Comparison of ENCODE assay signal across 8 cellular contexts in the genomic region with DNA sequence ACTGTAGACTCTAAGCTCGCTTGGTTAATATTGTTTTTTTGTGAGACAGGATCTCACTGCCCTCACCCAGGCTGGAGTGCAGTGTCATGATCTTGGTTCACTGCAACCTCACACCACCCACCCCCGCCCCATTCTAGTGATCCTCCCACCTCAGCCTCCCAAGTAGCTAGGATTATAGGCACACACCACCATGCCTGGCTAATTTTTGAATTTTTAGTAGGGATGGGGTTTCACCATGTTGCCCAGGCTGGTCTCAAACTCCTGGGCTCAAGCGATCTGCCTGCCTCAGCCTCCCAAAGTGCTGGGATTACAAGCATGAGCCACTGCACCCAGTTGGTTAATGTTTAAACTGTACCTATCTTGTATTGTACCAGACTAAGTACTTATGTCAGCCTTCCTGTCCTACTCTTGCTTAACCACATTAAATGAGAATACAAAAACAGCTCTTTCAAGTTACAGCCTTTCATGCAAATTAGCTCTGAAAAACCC. TPM values are rescaled to one million over a fixed set of nuclear protein-coding genes. Genes with fewer than 3 reads are reported as not detected.
A peak's percentile ranks its signal among the peaks of the same experiment; 100 is the strongest.
DNase-seq lines count a peak whose midpoint lies in the region; ATAC-seq and TF ChIP-seq lines count a peak whose summit lies in the region.
"Not testable (repeated sequence)": the region's sequence is repeated elsewhere in the genome, so short reads cannot be mapped to it uniquely, and the experiment has no call there.

No MANE protein-coding gene starts in this region.

- H3K4me1 Mint-ChIP-seq in CD4-positive, alpha-beta T cell (ENCODE audit: low read depth) = peaks cover 68% of the 10 kb centered on the region
- H3K4me1 Mint-ChIP-seq in T-helper 17 cell (peaks cover 27% of the 10 kb centered on the region), naive B cell (peaks cover 18 to 70% (median 43%) of the 10 kb centered on the region in 3 donors)

- not testable (repeated sequence) for H3K36me3 Mint-ChIP-seq in CD4-positive, alpha-beta T cell (ENCODE audit: low read depth); T-helper 17 cell (ENCODE audit: low read depth); naive B cell

- H3K27ac Mint-ChIP-seq in CD4-positive, alpha-beta T cell = peak overlapping the region; percentile 80
- H3K27ac Mint-ChIP-seq in T-helper 17 cell = peak overlapping the region; percentile 14
- peak overlapping the region in 5 of 6 donors; percentile 33 to 75 (median 63) for H3K27ac Mint-ChIP-seq in naive B cell

- not testable (repeated sequence) for H3K9me3 ChIP-seq in CD4-positive, alpha-beta T cell (ENCODE audit: control insufficient read depth, low read length); T-helper 17 cell (ENCODE audit: control insufficient read depth, low read length, poor library complexity, severe bottlenecking)

- not testable (repeated sequence) for H3K9me3 Mint-ChIP-seq in CD4-positive, alpha-beta T cell; naive B cell

- H3K4me3 Mint-ChIP-seq in CD4-positive, alpha-beta T cell = peak overlapping the region; percentile 4
- H3K4me3 Mint-ChIP-seq in T-helper 17 cell (peak overlapping the region; percentile 73), naive B cell (peak overlapping the region in 3 of 8 donors; percentile 30 to 63 (median 47))

- DNase-seq in CD4-positive, alpha-beta T cell = peak in 2 of 10 experiments; percentile 13 to 14
- not testable (repeated sequence) for DNase-seq in T-helper 17 cell, naive B cell
- peak; percentile 56 for DNase-seq in central memory CD4-positive, alpha-beta T cell

- ATAC-seq in CD4-positive, alpha-beta T cell (ENCODE audit: poor library complexity) = peak; percentile 96
- peak; percentile 71 for ATAC-seq in GM18858 (IDR thresholded peaks at IDR 0.05; ENCODE audit: unreplicated experiment)
- ATAC-seq in GM21423 (IDR thresholded peaks at IDR 0.05; ENCODE audit: unreplicated experiment) = peak; percentile 90
- peak; percentile 85 for ATAC-seq in HG02938 (IDR thresholded peaks at IDR 0.05; ENCODE audit: unreplicated experiment)
- ATAC-seq in HG03558 (IDR thresholded peaks at IDR 0.05; ENCODE audit: extremely low read depth, unreplicated experiment) = peak; percentile 74
- peak; percentile 98 for ATAC-seq in T-helper 17 cell
- ATAC-seq in naive B cell (ENCODE audit: low read depth in 2 of 2) = peak; percentile 39 to 67

- not testable (repeated sequence) for H3K27me3 ChIP-seq in CD4-positive, alpha-beta T cell (ENCODE audit: control insufficient read depth, insufficient read depth, low read length)

- intact Hi-C loops in CD4-positive, alpha-beta T cell (cut with DNase I, micrococcal nuclease) = loop anchor here in 1 of 2 experiments (1.0 kb wide), 1 partner anchor 23 kb away; a partner anchor contains a TSS

- not testable (repeated sequence) for H3K27me3 Mint-ChIP-seq in CD4-positive, alpha-beta T cell; T-helper 17 cell; naive B cell

- H3K27ac ChIP-seq in CD4-positive, alpha-beta T cell (ENCODE audit: low read depth, low read length) = not testable (repeated sequence)

- POLR2A ChIA-PET in CD4-positive, alpha-beta T cell (lab: Charles Lee) = interaction anchor here (0.5 to 3.7 kb wide), 3 partner anchors 18 to 25 kb away, joined by 3 to 23 read pairs (median 5); a partner anchor contains a TSS

- CTCF ChIA-PET in CD4-positive, alpha-beta T cell (lab: Charles Lee) = interaction anchor here (1.1 to 1.5 kb wide), 2 partner anchors 23 to 55 kb away, joined by 3 to 8 read pairs; a partner anchor contains a TSS

- not testable (repeated sequence) for TF ChIP-seq CTCF in CD4-positive, alpha-beta T cell (IDR thresholded peaks at IDR 0.05)

RNA-seq across cellular contexts. Expression of a gene that starts 22.9 kb away (rescaled TPM):
- 10 to 100 TPM; 87.3 to 87.4 TPM for total RNA-seq in CD4-positive, alpha-beta T cell
- total RNA-seq in T-helper 17 cell = 10 to 100 TPM; 76.1 to 86.9 TPM
- polyA plus RNA-seq in naive B cell (ENCODE audit: low read depth in 6 of 6) = 10 to 100 TPM in 5 of 6 donors, 1 to 10 TPM in 1; 7.0 to 41.3 (median 19.6) TPM

Comparison
In these comparisons a context has a peak if more than half of its experiments do, and no peak if none do; other contexts are left out.
1. H3K27ac Mint-ChIP-seq: peak in every context shown above with its lines; median percentile 80 in CD4-positive, alpha-beta T cell; 63 in naive B cell; 14 in T-helper 17 cell.